ENCODE assay signal across 1 cellular context in genomic region chr20:63640086-63640485, GRCh38.
TF ChIP-seq lines count a peak whose summit lies in the region.

No MANE protein-coding gene starts in this region.

TF ChIP-seq in K562, 482 proteins besides CTCF, POLR2A, EP300 and RAD21 (continued from another document):
- TF ChIP-seq TFAP4 (CRISPR knock-in tag; IDR thresholded peaks at IDR 0.05; ENCODE audit: borderline replicate concordance), result no peak
- no peak for TF ChIP-seq TEAD1 (CRISPR knock-in tag; IDR thresholded peaks at IDR 0.05)
- TF ChIP-seq SIX5 (IDR thresholded peaks at IDR 0.05; ENCODE audit: borderline replicate concordance in 1 of 2, insufficient read depth in 1 of 2, low read depth in 1 of 2, low read length in 2 of 2), result no peak
- TF ChIP-seq SETDB1 (IDR thresholded peaks at IDR 0.05; ENCODE audit: low read length), result no peak
- no peak for TF ChIP-seq E4F1 (CRISPR knock-in tag; IDR thresholded peaks at IDR 0.05; ENCODE audit: borderline replicate concordance)
